1 cellular context compared by ENCODE assay signal in genomic region chr2:127701193-127701650, GRCh38.
TF ChIP-seq lines count a peak whose summit lies in the region.

Gene SFT2D3, plus strand, starts transcription at chr2:127701497. Its CDS starts 32 bp downstream, at chr2:127701529.

TF ChIP-seq in GM12878, 131 proteins besides CTCF, POLR2A, EP300 and RAD21 (continued from another document and continues in another):
- TF ChIP-seq ATF7 (IDR thresholded peaks at IDR 0.05; ENCODE audit: low read depth) (no peak), BMI1 (IDR thresholded peaks at IDR 0.05; ENCODE audit: borderline replicate concordance) (no peak), ZBTB11 (CRISPR knock-in tag; IDR thresholded peaks at IDR 0.05) (no peak), CBFB (IDR thresholded peaks at IDR 0.05; ENCODE audit: low read depth) (peak; percentile 83), MTA2 (IDR thresholded peaks at IDR 0.05; ENCODE audit: low read depth) (no peak), ZNF217 (IDR thresholded peaks at IDR 0.05) (no peak), NRF1 (conservative IDR thresholded peaks at IDR 0.05; ENCODE audit: low read depth, low read length) (no peak), FOXM1 (IDR thresholded peaks at IDR 0.05; ENCODE audit: low read depth, low read length) (no peak), ZBTB33 (IDR thresholded peaks at IDR 0.05) (no peak), TAF1 (IDR thresholded peaks at IDR 0.05; ENCODE audit: borderline replicate concordance, low read depth, low read length) (peak; percentile 98), EZH2 (IDR thresholded peaks at IDR 0.05; ENCODE audit: borderline replicate concordance, control insufficient read depth, low read depth, low read length) (no peak), EGR1 (IDR thresholded peaks at IDR 0.05; ENCODE audit: borderline replicate concordance in 1 of 2, low read depth in 2 of 2, low read length in 2 of 2) (peak in 1 of 2 experiments; percentile 4; a peak in 1 of 3 replicates), ZBTB40 (IDR thresholded peaks at IDR 0.05; ENCODE audit: borderline replicate concordance) (peak; percentile 62; the same call in 1 of the 2 replicates), MAX (IDR thresholded peaks at IDR 0.05; ENCODE audit: low read depth, low read length) (0 out of 2 replicates have a peak, but pooled peaks have one; percentile 17), RAD51 (IDR thresholded peaks at IDR 0.05) (no peak), RELA (IDR thresholded peaks at IDR 0.05; ENCODE audit: borderline replicate concordance, partially characterized antibody) (peak; percentile 67), LARP7 (IDR thresholded peaks at IDR 0.05) (no peak), ZBED1 (IDR thresholded peaks at IDR 0.05; ENCODE audit: borderline replicate concordance) (no peak), GATAD2B (conservative IDR thresholded peaks at IDR 0.05; ENCODE audit: low read depth) (no peak; the same call in 1 of the 2 replicates), NR2C2 (IDR thresholded peaks at IDR 0.05; ENCODE audit: borderline replicate concordance, control insufficient read depth, insufficient read length, low read depth) (no peak), RFX5 (IDR thresholded peaks at IDR 0.05; ENCODE audit: low read depth, low read length) (peak; percentile 50; the same call in 1 of the 2 replicates), SRF (IDR thresholded peaks at IDR 0.05; ENCODE audit: low read depth in 2 of 2, low read length in 2 of 2) (0 out of 4 replicates have a peak, but pooled peaks of 1 of the 2 experiments have one; percentile 17), BCLAF1 (IDR thresholded peaks at IDR 0.05) (no peak), REST (IDR thresholded peaks at IDR 0.05; ENCODE audit: low read depth, low read length) (peak; percentile 46; the same call in 1 of the 2 replicates), JUNB (IDR thresholded peaks at IDR 0.05) (no peak), SPI1 (IDR thresholded peaks at IDR 0.05; ENCODE audit: borderline replicate concordance, insufficient read depth, low read depth, low read length) (0 out of 2 replicates have a peak, but pooled peaks have one; percentile 25), CHD1 (IDR thresholded peaks at IDR 0.05; ENCODE audit: low read depth, low read length) (0 out of 2 replicates have a peak, but pooled peaks have one; percentile 2), NBN (IDR thresholded peaks at IDR 0.05) (no peak), RB1 (IDR thresholded peaks at IDR 0.05; ENCODE audit: borderline replicate concordance) (no peak), PAX5 (IDR thresholded peaks at IDR 0.05; ENCODE audit: borderline replicate concordance, low read depth, low read length) (no peak), STAT1 (conservative IDR thresholded peaks at IDR 0.05) (0 out of 2 replicates have a peak, but pooled peaks have one; percentile 35), ELK1 (IDR thresholded peaks at IDR 0.05; ENCODE audit: low read depth, low read length) (peak; percentile 84), POLR2AphosphoS5 (IDR thresholded peaks at IDR 0.05; ENCODE audit: low read length) (peak; percentile 91), NKRF (conservative IDR thresholded peaks at IDR 0.05) (no peak), WRNIP1 (IDR thresholded peaks at IDR 0.05; ENCODE audit: borderline replicate concordance, low read depth, low read length) (no peak)
